ENCODE assay signal across 8 cellular contexts in genomic region chr12:69469854-69470188, GRCh38. TPM values are rescaled to one million over a fixed set of nuclear protein-coding genes. Genes with fewer than 3 reads are reported as not detected.
DNase-seq lines count a peak whose midpoint lies in the region; ATAC-seq, FAIRE-seq and TF ChIP-seq lines count a peak whose summit lies in the region.

No MANE protein-coding gene starts in this region.

- TF ChIP-seq CTCF in A549 (IDR thresholded peaks at IDR 0.05) (no peak), MCF 10A (IDR thresholded peaks at IDR 0.05; ENCODE audit: unreplicated experiment) (no peak)

- H3K9me3 ChIP-seq in A549 (no peaks in the 10 kb centered on the region), mesodermal cell (ENCODE audit: control insufficient read depth, low read length) (no peaks in the 10 kb centered on the region)

- peak overlapping the region; percentile 87 for H3K4me2 ChIP-seq in A549

- FAIRE-seq in A549 (lab: Jason Lieb, UNC) = no peak

- peak overlapping the region; percentile 92 for H3K4me3 ChIP-seq in A549
- peak overlapping the region; percentile 88 for H3K4me3 ChIP-seq in mesodermal cell (ENCODE audit: extremely low read depth, insufficient read depth, low read length, poor library complexity, severe bottlenecking)

- ATAC-seq in A549 (peak; percentile 40 to 41), HG03095 (IDR thresholded peaks at IDR 0.05; ENCODE audit: unreplicated experiment) (peak; percentile 6), GM21576 (IDR thresholded peaks at IDR 0.05; ENCODE audit: unreplicated experiment) (no peak)

- H3K27ac Mint-ChIP-seq in MCF 10A (ENCODE audit: low read depth, unreplicated experiment) = peak overlapping the region; percentile 97

- no peaks in the 10 kb centered on the region for H3K36me3 Mint-ChIP-seq in MCF 10A (ENCODE audit: insufficient read depth, unreplicated experiment)

- POLR2A ChIA-PET in A549 (lab: Yijun Ruan, JAX) = interaction anchor here (0.6 to 2.2 kb wide), 9 partner anchors 9 to 115 kb away, joined by 3 to 20 read pairs (median 5); partner anchors contain the start of gene CCT2
- POLR2A ChIA-PET in MCF 10A (lab: Yijun Ruan, JAX) = interaction anchor here (0.5 to 2.9 kb wide), 21 partner anchors 10 to 491 kb away, joined by 3 to 53 read pairs (median 6); partner anchors contain the start of gene CCT2

- H3K9me3 Mint-ChIP-seq in MCF 10A (ENCODE audit: unreplicated experiment) = no peaks in the 10 kb centered on the region

- BruUV-seq in MCF 10A (replicated peaks; lab: Mats Ljungman, UMichigan) = TSS peak; percentile 88

- intact Hi-C loops in MCF 10A (cut with micrococcal nuclease) = loop anchor here (1.0 to 2.0 kb wide), 3 partner anchors 75 to 269 kb away; partner anchors contain the start of gene RAB3IP

- no peak for TF ChIP-seq RAD21 in A549 (conservative IDR thresholded peaks at IDR 0.05 in 1 of 2, IDR thresholded peaks at IDR 0.05 in 1 of 2)

- H3K4me3 Mint-ChIP-seq in MCF 10A (ENCODE audit: unreplicated experiment) = peak overlapping the region; percentile 95

- TF ChIP-seq EP300 in A549 (IDR thresholded peaks at IDR 0.05) = no peak

- no peak for TF ChIP-seq POLR2A in A549 (IDR thresholded peaks at IDR 0.05; ENCODE audit: low read length)

- no peaks in the 10 kb centered on the region for H3K27me3 Mint-ChIP-seq in MCF 10A (ENCODE audit: insufficient read depth, unreplicated experiment)

- CTCF ChIA-PET in A549 (lab: Yijun Ruan, JAX) = interaction anchor here (1.2 to 3.6 kb wide), 10 partner anchors 11 to 113 kb away, joined by 3 to 29 read pairs (median 6); no protein-coding TSS in a partner anchor
- CTCF ChIA-PET in MCF 10A (lab: Yijun Ruan, JAX) = interaction anchor here (1.0 to 3.3 kb wide), 7 partner anchors 41 to 114 kb away, joined by 3 to 30 read pairs (median 7); no protein-coding TSS in a partner anchor

- H3K27ac ChIP-seq in A549 (peak overlapping the region; percentile 96 to 97), mesodermal cell (ENCODE audit: low read depth, low read length, severe bottlenecking) (peak overlapping the region; percentile 96)

- DNase-seq in A549 (ENCODE audit: low read depth in 1 of 2, low spot score in 1 of 2) (no peak), MCF 10A (ENCODE audit: unreplicated experiment) (no peak), islet precursor cell (no peak), EL (no peak), anterior cingulate cortex (lab: John Stamatoyannopoulos, UW) (no peak)

- peaks cover 44% of the 10 kb centered on the region for H3K4me1 ChIP-seq in A549
- H3K4me1 ChIP-seq in mesodermal cell (ENCODE audit: control insufficient read depth, insufficient read depth, low read length, poor library complexity, severe bottlenecking) = no peaks in the 10 kb centered on the region

- peaks cover 57% of the 10 kb centered on the region for H3K4me1 Mint-ChIP-seq in MCF 10A (ENCODE audit: insufficient read depth, unreplicated experiment)

- H3K36me3 ChIP-seq in mesodermal cell (ENCODE audit: control insufficient read depth, insufficient read depth, low read length) = no peaks in the 10 kb centered on the region

- 12% methylated on average over 10 of the region's 10 CpGs for WGBS in A549 (ENCODE audit: missing lambda C conversion rate)
- 42 to 50% methylated on average over 6 of the region's 10 CpGs for whole genome bisulfite sequencing in mesodermal cell (ENCODE audit: insufficient coverage in 2 of 2), 2 experiments

TF ChIP-seq in A549, 52 proteins besides CTCF, POLR2A, EP300 and RAD21:
- no peak for TF ChIP-seq USF2 (IDR thresholded peaks at IDR 0.05)
- TF ChIP-seq CHD4 (IDR thresholded peaks at IDR 0.05; ENCODE audit: borderline replicate concordance) = no peak
- no peak for TF ChIP-seq ZC3H11A (IDR thresholded peaks at IDR 0.05)
- no peak for TF ChIP-seq REST (IDR thresholded peaks at IDR 0.05)
- TF ChIP-seq TFCP2L1 (CRISPR knock-in tag; IDR thresholded peaks at IDR 0.05) = no peak
- no peak for TF ChIP-seq CEBPB (IDR thresholded peaks at IDR 0.05)
- no peak for TF ChIP-seq ZFP36 (IDR thresholded peaks at IDR 0.05; ENCODE audit: borderline replicate concordance, partially characterized antibody)
- no peak for TF ChIP-seq RNF2 (IDR thresholded peaks at IDR 0.05; ENCODE audit: borderline replicate concordance, low read depth)
- no peak for TF ChIP-seq GATA3 (IDR thresholded peaks at IDR 0.05; ENCODE audit: borderline replicate concordance)
- TF ChIP-seq POLR2AphosphoS2 (conservative IDR thresholded peaks at IDR 0.05; ENCODE audit: low read length) = no peak
- no peak for TF ChIP-seq ESRRA (IDR thresholded peaks at IDR 0.05; ENCODE audit: borderline replicate concordance, low read length)
- TF ChIP-seq TP53 (CRISPR knock-in tag; IDR thresholded peaks at IDR 0.05) = no peak
- TF ChIP-seq NPAS2 (CRISPR knock-in tag; IDR thresholded peaks at IDR 0.05; ENCODE audit: borderline replicate concordance) = no peak
- TF ChIP-seq FOSL2 (IDR thresholded peaks at IDR 0.05) = no peak
- no peak for TF ChIP-seq FOSL2 (CRISPR knock-in tag; IDR thresholded peaks at IDR 0.05)
- TF ChIP-seq HOXB13 (CRISPR knock-in tag; IDR thresholded peaks at IDR 0.05; ENCODE audit: low read depth) = no peak
- no peak for TF ChIP-seq ELK1 (IDR thresholded peaks at IDR 0.05; ENCODE audit: low read depth, low read length)
- no peak for TF ChIP-seq HMGXB4 (CRISPR knock-in tag; IDR thresholded peaks at IDR 0.05; ENCODE audit: borderline replicate concordance)
- TF ChIP-seq BHLHE40 (IDR thresholded peaks at IDR 0.05; ENCODE audit: low read depth, low read length) = no peak
- no peak for TF ChIP-seq FOXS1 (CRISPR knock-in tag; IDR thresholded peaks at IDR 0.05)
- no peak for TF ChIP-seq HDAC2 (IDR thresholded peaks at IDR 0.05)

RNA-seq across cellular contexts. Expression of gene FRS2, which starts 0.4 kb away (rescaled TPM):
- polyA plus RNA-seq in A549 (2011; rRNA removed) (23.5 and 28.6 TPM in 2 replicates), A549 (2017; fragmentation: RNase III; extraction: RNeasy Plus Mini Kit Qiagen cat#74134 plus additional on column Dnase treatment) (13.3 to 14.9 TPM (median 14.1 TPM) in 3 replicates)
- polyA plus RNA-seq in A549 (2012; cell fraction: cytosol; rRNA removed) = 5.4 and 5.8 TPM in 2 replicates
- polyA plus RNA-seq in A549 (2012; cell fraction: nucleus; rRNA removed) = 4.6 and 6.9 TPM in 2 replicates
- 23.8 and 26.8 TPM in 2 replicates for polyA minus RNA-seq in A549 (2011; rRNA and poly(A)+ RNA removed)
- 21.3 and 28.1 TPM in 2 replicates for total RNA-seq in MCF 10A (2022)
- polyA plus RNA-seq in mesodermal cell (2013, experiment 1 of 2) = 22.0 TPM
- polyA plus RNA-seq in mesodermal cell (2013, experiment 2 of 2) = 22.2 TPM
